35 cellular contexts compared by ENCODE assay signal in genomic region chr1:243834130-243834529, GRCh38.
"Had no signal": no experiment of that assay in that cellular context is flagged by ENCODE, and none has a peak within 500 bp of the region (broad histone marks: within the 10 kb centered on the region; RNA-seq: fewer than 3 reads in every experiment).

No MANE protein-coding gene starts in this region.

- H3K27ac ChIP-seq: adrenal gland, body of pancreas, brain microvascular endothelial cell, breast epithelium, VCaP had no signal

- H3K27me3 Mint-ChIP-seq: activated B cell treated with CpG ODN at 0.5 μM for 24 hours; activated CD4-positive, alpha-beta memory T cell treated with anti-CD3 and anti-CD28 coated beads for 36 hours; activated CD4-positive, alpha-beta T cell treated with anti-CD3 and anti-CD28 coated beads, Interleukin-2, amount 10 ng/mL, durations not matched to agents 24 days and 14 days; activated CD8-positive, alpha-beta T cell treated with anti-CD3 and anti-CD28 coated beads for 36 hours; activated naive CD8-positive, alpha-beta T cell treated with anti-CD3 and anti-CD28 coated beads for 36 hours; activated T-helper 17 cell treated with anti-CD3 and anti-CD28 coated beads, Interleukin-2, amount 50 U/mL, for 72 hours had no signal

- ATAC-seq: activated CD8-positive, alpha-beta T cell treated with anti-CD3 and anti-CD28 coated beads for 36 hours; activated naive CD4-positive, alpha-beta T cell treated with anti-CD3 and anti-CD28 coated beads, Interleukin-2, amount 50 U/mL, for 72 hours; activated T-cell treated with anti-CD3 and anti-CD28 coated beads, Interleukin-2, amount 50 U/mL, for 4 hours; activated T-cell treated with anti-CD3 and anti-CD28 coated beads, Interleukin-2, amount 50 U/mL, for 72 hours; activated T-helper 17 cell treated with anti-CD3 and anti-CD28 coated beads, Interleukin-2, amount 50 U/mL, for 72 hours; body of pancreas had no signal

- FAIRE-seq: astrocyte had no signal

- H3K4me1 ChIP-seq: body of pancreas, breast epithelium had no signal

- H3K4me3 ChIP-seq: adrenal gland, body of pancreas, breast epithelium had no signal

- H3K9me3 ChIP-seq: body of pancreas had no signal

- DNase-seq: activated B cell treated with CpG ODN at 0.5 μM for 24 hours; activated CD4-positive, alpha-beta memory T cell treated with anti-CD3 and anti-CD28 coated beads for 36 hours; activated CD4-positive, alpha-beta T cell treated with anti-CD3 and anti-CD28 coated beads for 4 hours; activated CD4-positive, alpha-beta T cell treated with anti-CD3 and anti-CD28 coated beads, Interleukin-2, amount 10 ng/mL, durations not matched to agents 24 days and 14 days; activated CD4-positive, alpha-beta T cell treated with anti-CD3 and anti-CD28 coated beads, Interleukin-2, amount 50 U/mL, for 1 hour; activated CD4-positive, alpha-beta T cell treated with anti-CD3 and anti-CD28 coated beads, Interleukin-2, amount 50 U/mL, for 4 hours; activated CD4-positive, CD25-positive, alpha-beta regulatory T cell treated with anti-CD3 and anti-CD28 coated beads, Interleukin-2, amount 50 U/mL, for 72 hours; activated CD8-positive, alpha-beta memory T cell treated with anti-CD3 and anti-CD28 coated beads, Interleukin-2, amount 50 U/mL, for 4 hours; activated CD8-positive, alpha-beta T cell treated with anti-CD3 and anti-CD28 coated beads for 36 hours; activated effector memory CD4-positive, alpha-beta T cell treated with anti-CD3 and anti-CD28 coated beads, Interleukin-2, amount 50 U/mL, for 16 hours; activated gamma-delta T cell treated with Interleukin-2 at 50 U/mL for 16 hours; activated naive CD4-positive, alpha-beta T cell; activated naive CD4-positive, alpha-beta T cell treated with anti-CD3 and anti-CD28 coated beads for 36 hours; activated naive CD4-positive, alpha-beta T cell treated with anti-CD3 and anti-CD28 coated beads, Interleukin-2, amount 50 U/mL, for 16 hours; activated naive CD8-positive, alpha-beta T cell treated with anti-CD3 and anti-CD28 coated beads for 36 hours; activated T-cell treated with anti-CD3 and anti-CD28 coated beads for 4 hours; activated T-cell treated with anti-CD3 and anti-CD28 coated beads, Interleukin-2, amount 50 U/mL, for 1 hour; activated T-cell treated with anti-CD3 and anti-CD28 coated beads, Interleukin-2, amount 50 U/mL, for 4 hours; activated T-cell treated with anti-CD3 and anti-CD28 coated beads, Interleukin-2, amount 50 U/mL, for 72 hours; adrenal gland; amniotic stem cell; aorta; body of pancreas; brain microvascular endothelial cell; central memory CD4-positive, alpha-beta T cell; T-helper 2 cell; T-helper 9 cell had no signal

- H3K27ac Mint-ChIP-seq: activated B cell treated with CpG ODN at 0.5 μM for 24 hours; activated CD4-positive, alpha-beta memory T cell treated with anti-CD3 and anti-CD28 coated beads for 36 hours; activated CD4-positive, alpha-beta T cell treated with anti-CD3 and anti-CD28 coated beads, Interleukin-2, amount 10 ng/mL, durations not matched to agents 24 days and 14 days; activated CD8-positive, alpha-beta T cell treated with anti-CD3 and anti-CD28 coated beads for 36 hours; activated naive CD4-positive, alpha-beta T cell treated with anti-CD3 and anti-CD28 coated beads for 36 hours; activated naive CD4-positive, alpha-beta T cell treated with anti-CD3 and anti-CD28 coated beads, Interleukin-2, amount 50 U/mL, for 72 hours; activated naive CD8-positive, alpha-beta T cell treated with anti-CD3 and anti-CD28 coated beads for 36 hours; activated T-cell treated with anti-CD3 and anti-CD28 coated beads, Interleukin-2, amount 50 U/mL, for 72 hours; activated T-helper 1 cell treated with anti-CD3 and anti-CD28 coated beads, Interleukin-12 subunit alpha, Interleukin-12 subunit beta, Interleukin-2, Interleukin-4 antibody, amounts not matched to agents 30 ng/mL and 10 ng/mL and 1 ng/mL, durations not matched to agents 14 hours and 24 hours and 36 hours; activated T-helper 17 cell treated with anti-CD3 and anti-CD28 coated beads, Interleukin-2, amount 50 U/mL, for 72 hours; T-helper 1 cell treated with Interleukin-12 subunit alpha and Interleukin-12 subunit beta and Interleukin-4 antibody, amounts not matched to agents 30 μg/mL and 1 μg/mL, for 36 hours; T-helper 2 cell treated with Interferon-gamma antibody and Interleukin-4, amounts not matched to agents 5 μg/mL and 100 μg/mL, for 36 hours had no signal

- H3K36me3 ChIP-seq: adrenal gland, breast epithelium had no signal

- H3K27me3 ChIP-seq: adrenal gland, body of pancreas, brain microvascular endothelial cell, breast epithelium had no signal

- H3K4me3 Mint-ChIP-seq: activated B cell treated with CpG ODN at 0.5 μM for 24 hours; activated CD4-positive, alpha-beta memory T cell treated with anti-CD3 and anti-CD28 coated beads for 36 hours; activated CD4-positive, alpha-beta T cell treated with anti-CD3 and anti-CD28 coated beads, Interleukin-2, amount 10 ng/mL, durations not matched to agents 24 days and 14 days; activated CD8-positive, alpha-beta T cell treated with anti-CD3 and anti-CD28 coated beads for 36 hours; activated naive CD4-positive, alpha-beta T cell treated with anti-CD3 and anti-CD28 coated beads for 36 hours; activated naive CD8-positive, alpha-beta T cell treated with anti-CD3 and anti-CD28 coated beads for 36 hours; activated T-cell treated with anti-CD3 and anti-CD28 coated beads, Interleukin-2, amount 50 U/mL, for 4 hours; activated T-cell treated with anti-CD3 and anti-CD28 coated beads, Interleukin-2, amount 50 U/mL, for 72 hours; activated T-helper 1 cell treated with anti-CD3 and anti-CD28 coated beads, Interleukin-12 subunit alpha, Interleukin-12 subunit beta, Interleukin-2, Interleukin-4 antibody, amounts not matched to agents 30 ng/mL and 10 ng/mL and 1 ng/mL, durations not matched to agents 14 hours and 24 hours and 36 hours; activated T-helper 17 cell treated with anti-CD3 and anti-CD28 coated beads, Interleukin-2, amount 50 U/mL, for 72 hours; T-helper 1 cell treated with Interleukin-12 subunit alpha and Interleukin-12 subunit beta and Interleukin-4 antibody, amounts not matched to agents 30 μg/mL and 1 μg/mL, for 36 hours; T-helper 2 cell treated with Interferon-gamma antibody and Interleukin-4, amounts not matched to agents 5 μg/mL and 100 μg/mL, for 36 hours had no signal
